2 cellular contexts compared by ENCODE assay signal in the genomic region with DNA sequence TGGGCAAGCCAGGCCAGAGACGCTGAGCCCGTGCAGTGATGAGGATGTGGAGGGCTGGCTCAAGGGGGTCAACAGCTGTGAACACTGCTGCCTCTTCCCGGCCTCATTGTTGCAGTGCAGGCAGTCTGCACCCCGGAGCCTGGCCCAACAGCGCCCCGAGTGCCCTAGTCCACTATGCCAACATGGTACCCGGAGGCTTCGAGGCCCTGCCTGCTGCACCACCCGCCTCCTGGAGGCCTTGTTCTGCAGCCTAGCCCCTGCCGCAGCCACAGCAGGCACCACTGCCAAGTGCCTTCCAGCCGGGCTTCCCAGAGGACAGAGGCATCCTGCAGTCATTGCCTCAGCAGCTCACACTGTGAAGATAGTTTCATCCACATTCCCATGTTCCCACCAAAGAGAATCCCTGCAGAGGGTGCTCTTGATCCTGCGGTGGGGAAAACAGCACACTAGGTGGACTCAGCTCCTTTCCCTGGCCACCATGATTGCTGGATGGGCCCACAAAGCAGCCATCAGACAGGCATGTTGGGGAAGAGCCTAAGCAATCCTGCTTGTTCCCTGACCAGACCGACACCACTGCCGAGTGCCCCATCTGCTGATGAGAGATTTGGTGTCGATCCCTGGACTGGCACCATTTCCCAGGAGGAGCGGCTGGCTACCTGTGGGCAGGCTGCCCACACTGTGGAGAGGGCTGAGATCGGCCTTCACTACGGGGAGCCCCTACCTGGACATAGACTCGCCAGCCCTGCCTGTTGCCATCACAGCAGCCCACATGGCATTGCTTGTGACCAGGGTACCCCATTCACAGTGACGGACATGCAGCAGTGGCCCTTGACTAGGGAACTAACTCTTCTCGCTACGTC.
A peak's percentile ranks its signal among the peaks of the same experiment; 100 is the strongest.
TF ChIP-seq lines count a peak whose summit lies in the region.

No MANE protein-coding gene starts in this region.

TF ChIP-seq in HepG2, 621 proteins besides CTCF, POLR2A, EP300 and RAD21 (continued from another document and continues in another):
- no peak for TF ChIP-seq HOXD1 (CRISPR knock-in tag; IDR thresholded peaks at IDR 0.05)
- TF ChIP-seq, protein P1, sequence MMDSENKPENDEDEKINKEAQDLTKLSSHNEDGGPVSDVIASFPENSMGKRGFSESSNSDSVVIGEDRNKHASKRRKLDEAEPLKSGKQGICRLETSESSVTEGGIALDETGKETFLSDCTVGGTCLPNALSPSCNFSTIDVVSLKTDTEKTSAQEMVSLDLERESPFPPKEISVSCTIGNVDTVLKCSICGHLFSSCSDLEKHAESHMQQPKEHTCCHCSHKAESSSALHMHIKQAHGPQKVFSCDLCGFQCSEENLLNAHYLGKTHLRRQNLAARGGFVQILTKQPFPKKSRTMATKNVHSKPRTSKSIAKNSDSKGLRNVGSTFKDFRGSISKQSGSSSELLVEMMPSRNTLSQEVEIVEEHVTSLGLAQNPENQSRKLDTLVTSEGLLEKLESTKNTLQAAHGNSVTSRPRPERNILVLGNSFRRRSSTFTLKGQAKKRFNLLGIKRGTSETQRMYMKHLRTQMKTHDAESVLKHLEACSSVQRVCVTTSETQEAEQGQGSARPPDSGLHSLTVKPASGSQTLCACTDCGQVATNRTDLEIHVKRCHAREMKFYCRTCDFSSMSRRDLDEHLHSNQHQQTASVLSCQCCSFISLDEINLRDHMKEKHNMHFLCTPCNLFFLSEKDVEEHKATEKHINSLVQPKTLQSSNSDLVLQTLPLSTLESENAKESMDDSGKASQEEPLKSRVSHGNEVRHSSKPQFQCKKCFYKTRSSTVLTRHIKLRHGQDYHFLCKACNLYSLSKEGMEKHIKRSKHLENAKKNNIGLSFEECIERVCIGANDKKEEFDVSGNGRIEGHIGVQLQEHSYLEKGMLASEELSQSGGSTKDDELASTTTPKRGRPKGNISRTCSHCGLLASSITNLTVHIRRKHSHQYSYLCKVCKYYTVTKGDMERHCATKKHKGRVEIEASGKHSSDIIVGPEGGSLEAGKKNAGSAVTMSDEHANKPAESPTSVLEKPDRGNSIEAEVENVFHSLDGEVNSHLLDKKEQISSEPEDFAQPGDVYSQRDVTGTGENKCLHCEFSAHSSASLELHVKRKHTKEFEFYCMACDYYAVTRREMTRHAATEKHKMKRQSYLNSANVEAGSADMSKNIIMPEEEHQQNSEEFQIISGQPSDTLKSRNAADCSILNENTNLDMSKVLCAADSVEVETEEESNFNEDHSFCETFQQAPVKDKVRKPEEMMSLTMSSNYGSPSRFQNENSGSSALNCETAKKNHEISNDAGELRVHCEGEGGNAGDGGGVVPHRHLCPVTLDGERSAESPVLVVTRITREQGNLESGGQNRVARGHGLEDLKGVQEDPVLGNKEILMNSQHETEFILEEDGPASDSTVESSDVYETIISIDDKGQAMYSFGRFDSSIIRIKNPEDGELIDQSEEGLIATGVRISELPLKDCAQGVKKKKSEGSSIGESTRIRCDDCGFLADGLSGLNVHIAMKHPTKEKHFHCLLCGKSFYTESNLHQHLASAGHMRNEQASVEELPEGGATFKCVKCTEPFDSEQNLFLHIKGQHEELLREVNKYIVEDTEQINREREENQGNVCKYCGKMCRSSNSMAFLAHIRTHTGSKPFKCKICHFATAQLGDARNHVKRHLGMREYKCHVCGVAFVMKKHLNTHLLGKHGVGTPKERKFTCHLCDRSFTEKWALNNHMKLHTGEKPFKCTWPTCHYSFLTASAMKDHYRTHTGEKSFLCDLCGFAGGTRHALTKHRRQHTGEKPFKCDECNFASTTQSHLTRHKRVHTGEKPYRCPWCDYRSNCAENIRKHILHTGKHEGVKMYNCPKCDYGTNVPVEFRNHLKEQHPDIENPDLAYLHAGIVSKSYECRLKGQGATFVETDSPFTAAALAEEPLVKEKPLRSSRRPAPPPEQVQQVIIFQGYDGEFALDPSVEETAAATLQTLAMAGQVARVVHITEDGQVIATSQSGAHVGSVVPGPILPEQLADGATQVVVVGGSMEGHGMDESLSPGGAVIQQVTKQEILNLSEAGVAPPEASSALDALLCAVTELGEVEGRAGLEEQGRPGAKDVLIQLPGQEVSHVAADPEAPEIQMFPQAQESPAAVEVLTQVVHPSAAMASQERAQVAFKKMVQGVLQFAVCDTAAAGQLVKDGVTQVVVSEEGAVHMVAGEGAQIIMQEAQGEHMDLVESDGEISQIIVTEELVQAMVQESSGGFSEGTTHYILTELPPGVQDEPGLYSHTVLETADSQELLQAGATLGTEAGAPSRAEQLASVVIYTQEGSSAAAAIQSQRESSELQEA (CRISPR knock-in tag; IDR thresholded peaks at IDR 0.05; ENCODE audit: not compliant biosample characterization), result no peak
- TF ChIP-seq, protein P2, sequence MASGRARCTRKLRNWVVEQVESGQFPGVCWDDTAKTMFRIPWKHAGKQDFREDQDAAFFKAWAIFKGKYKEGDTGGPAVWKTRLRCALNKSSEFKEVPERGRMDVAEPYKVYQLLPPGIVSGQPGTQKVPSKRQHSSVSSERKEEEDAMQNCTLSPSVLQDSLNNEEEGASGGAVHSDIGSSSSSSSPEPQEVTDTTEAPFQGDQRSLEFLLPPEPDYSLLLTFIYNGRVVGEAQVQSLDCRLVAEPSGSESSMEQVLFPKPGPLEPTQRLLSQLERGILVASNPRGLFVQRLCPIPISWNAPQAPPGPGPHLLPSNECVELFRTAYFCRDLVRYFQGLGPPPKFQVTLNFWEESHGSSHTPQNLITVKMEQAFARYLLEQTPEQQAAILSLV (CRISPR knock-in tag; IDR thresholded peaks at IDR 0.05; ENCODE audit: borderline replicate concordance), result no peak
- TF ChIP-seq, protein P3, sequence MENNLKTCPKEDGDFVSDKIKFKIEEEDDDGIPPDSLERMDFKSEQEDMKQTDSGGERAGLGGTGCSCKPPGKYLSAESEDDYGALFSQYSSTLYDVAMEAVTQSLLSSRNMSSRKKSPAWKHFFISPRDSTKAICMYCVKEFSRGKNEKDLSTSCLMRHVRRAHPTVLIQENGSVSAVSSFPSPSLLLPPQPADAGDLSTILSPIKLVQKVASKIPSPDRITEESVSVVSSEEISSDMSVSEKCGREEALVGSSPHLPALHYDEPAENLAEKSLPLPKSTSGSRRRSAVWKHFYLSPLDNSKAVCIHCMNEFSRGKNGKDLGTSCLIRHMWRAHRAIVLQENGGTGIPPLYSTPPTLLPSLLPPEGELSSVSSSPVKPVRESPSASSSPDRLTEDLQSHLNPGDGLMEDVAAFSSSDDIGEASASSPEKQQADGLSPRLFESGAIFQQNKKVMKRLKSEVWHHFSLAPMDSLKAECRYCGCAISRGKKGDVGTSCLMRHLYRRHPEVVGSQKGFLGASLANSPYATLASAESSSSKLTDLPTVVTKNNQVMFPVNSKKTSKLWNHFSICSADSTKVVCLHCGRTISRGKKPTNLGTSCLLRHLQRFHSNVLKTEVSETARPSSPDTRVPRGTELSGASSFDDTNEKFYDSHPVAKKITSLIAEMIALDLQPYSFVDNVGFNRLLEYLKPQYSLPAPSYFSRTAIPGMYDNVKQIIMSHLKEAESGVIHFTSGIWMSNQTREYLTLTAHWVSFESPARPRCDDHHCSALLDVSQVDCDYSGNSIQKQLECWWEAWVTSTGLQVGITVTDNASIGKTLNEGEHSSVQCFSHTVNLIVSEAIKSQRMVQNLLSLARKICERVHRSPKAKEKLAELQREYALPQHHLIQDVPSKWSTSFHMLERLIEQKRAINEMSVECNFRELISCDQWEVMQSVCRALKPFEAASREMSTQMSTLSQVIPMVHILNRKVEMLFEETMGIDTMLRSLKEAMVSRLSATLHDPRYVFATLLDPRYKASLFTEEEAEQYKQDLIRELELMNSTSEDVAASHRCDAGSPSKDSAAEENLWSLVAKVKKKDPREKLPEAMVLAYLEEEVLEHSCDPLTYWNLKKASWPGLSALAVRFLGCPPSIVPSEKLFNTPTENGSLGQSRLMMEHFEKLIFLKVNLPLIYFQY (CRISPR knock-in tag; IDR thresholded peaks at IDR 0.05; ENCODE audit: borderline replicate concordance), result no peak

TF ChIP-seq in WTC11, 78 proteins besides CTCF, POLR2A, EP300 and RAD21 (continued from another document and continues in another):
- TF ChIP-seq, protein P4, sequence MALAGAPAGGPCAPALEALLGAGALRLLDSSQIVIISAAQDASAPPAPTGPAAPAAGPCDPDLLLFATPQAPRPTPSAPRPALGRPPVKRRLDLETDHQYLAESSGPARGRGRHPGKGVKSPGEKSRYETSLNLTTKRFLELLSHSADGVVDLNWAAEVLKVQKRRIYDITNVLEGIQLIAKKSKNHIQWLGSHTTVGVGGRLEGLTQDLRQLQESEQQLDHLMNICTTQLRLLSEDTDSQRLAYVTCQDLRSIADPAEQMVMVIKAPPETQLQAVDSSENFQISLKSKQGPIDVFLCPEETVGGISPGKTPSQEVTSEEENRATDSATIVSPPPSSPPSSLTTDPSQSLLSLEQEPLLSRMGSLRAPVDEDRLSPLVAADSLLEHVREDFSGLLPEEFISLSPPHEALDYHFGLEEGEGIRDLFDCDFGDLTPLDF (CRISPR knock-in tag; IDR thresholded peaks at IDR 0.05), result no peak
- no peak for TF ChIP-seq CREB1 (CRISPR knock-in tag; IDR thresholded peaks at IDR 0.05)
- TF ChIP-seq ZNF423 (CRISPR knock-in tag; IDR thresholded peaks at IDR 0.05), result peak; percentile 39
- TF ChIP-seq, protein P5, sequence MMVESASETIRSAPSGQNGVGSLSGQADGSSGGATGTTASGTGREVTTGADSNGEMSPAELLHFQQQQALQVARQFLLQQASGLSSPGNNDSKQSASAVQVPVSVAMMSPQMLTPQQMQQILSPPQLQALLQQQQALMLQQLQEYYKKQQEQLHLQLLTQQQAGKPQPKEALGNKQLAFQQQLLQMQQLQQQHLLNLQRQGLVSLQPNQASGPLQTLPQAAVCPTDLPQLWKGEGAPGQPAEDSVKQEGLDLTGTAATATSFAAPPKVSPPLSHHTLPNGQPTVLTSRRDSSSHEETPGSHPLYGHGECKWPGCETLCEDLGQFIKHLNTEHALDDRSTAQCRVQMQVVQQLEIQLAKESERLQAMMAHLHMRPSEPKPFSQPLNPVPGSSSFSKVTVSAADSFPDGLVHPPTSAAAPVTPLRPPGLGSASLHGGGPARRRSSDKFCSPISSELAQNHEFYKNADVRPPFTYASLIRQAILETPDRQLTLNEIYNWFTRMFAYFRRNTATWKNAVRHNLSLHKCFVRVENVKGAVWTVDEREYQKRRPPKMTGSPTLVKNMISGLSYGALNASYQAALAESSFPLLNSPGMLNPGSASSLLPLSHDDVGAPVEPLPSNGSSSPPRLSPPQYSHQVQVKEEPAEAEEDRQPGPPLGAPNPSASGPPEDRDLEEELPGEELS (CRISPR knock-in tag; IDR thresholded peaks at IDR 0.05), result no peak
- TF ChIP-seq, protein P6, sequence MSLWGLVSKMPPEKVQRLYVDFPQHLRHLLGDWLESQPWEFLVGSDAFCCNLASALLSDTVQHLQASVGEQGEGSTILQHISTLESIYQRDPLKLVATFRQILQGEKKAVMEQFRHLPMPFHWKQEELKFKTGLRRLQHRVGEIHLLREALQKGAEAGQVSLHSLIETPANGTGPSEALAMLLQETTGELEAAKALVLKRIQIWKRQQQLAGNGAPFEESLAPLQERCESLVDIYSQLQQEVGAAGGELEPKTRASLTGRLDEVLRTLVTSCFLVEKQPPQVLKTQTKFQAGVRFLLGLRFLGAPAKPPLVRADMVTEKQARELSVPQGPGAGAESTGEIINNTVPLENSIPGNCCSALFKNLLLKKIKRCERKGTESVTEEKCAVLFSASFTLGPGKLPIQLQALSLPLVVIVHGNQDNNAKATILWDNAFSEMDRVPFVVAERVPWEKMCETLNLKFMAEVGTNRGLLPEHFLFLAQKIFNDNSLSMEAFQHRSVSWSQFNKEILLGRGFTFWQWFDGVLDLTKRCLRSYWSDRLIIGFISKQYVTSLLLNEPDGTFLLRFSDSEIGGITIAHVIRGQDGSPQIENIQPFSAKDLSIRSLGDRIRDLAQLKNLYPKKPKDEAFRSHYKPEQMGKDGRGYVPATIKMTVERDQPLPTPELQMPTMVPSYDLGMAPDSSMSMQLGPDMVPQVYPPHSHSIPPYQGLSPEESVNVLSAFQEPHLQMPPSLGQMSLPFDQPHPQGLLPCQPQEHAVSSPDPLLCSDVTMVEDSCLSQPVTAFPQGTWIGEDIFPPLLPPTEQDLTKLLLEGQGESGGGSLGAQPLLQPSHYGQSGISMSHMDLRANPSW (CRISPR knock-in tag; conservative IDR thresholded peaks at IDR 0.05; ENCODE audit: low read depth), result no peak
- TF ChIP-seq NFE2L1 (CRISPR knock-in tag; IDR thresholded peaks at IDR 0.05), result peak; percentile 14; the same call in 1 of the 2 replicates
- TF ChIP-seq, protein P7, sequence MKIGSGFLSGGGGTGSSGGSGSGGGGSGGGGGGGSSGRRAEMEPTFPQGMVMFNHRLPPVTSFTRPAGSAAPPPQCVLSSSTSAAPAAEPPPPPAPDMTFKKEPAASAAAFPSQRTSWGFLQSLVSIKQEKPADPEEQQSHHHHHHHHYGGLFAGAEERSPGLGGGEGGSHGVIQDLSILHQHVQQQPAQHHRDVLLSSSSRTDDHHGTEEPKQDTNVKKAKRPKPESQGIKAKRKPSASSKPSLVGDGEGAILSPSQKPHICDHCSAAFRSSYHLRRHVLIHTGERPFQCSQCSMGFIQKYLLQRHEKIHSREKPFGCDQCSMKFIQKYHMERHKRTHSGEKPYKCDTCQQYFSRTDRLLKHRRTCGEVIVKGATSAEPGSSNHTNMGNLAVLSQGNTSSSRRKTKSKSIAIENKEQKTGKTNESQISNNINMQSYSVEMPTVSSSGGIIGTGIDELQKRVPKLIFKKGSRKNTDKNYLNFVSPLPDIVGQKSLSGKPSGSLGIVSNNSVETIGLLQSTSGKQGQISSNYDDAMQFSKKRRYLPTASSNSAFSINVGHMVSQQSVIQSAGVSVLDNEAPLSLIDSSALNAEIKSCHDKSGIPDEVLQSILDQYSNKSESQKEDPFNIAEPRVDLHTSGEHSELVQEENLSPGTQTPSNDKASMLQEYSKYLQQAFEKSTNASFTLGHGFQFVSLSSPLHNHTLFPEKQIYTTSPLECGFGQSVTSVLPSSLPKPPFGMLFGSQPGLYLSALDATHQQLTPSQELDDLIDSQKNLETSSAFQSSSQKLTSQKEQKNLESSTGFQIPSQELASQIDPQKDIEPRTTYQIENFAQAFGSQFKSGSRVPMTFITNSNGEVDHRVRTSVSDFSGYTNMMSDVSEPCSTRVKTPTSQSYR (CRISPR knock-in tag; IDR thresholded peaks at IDR 0.05), result no peak
- TF ChIP-seq, protein P8, sequence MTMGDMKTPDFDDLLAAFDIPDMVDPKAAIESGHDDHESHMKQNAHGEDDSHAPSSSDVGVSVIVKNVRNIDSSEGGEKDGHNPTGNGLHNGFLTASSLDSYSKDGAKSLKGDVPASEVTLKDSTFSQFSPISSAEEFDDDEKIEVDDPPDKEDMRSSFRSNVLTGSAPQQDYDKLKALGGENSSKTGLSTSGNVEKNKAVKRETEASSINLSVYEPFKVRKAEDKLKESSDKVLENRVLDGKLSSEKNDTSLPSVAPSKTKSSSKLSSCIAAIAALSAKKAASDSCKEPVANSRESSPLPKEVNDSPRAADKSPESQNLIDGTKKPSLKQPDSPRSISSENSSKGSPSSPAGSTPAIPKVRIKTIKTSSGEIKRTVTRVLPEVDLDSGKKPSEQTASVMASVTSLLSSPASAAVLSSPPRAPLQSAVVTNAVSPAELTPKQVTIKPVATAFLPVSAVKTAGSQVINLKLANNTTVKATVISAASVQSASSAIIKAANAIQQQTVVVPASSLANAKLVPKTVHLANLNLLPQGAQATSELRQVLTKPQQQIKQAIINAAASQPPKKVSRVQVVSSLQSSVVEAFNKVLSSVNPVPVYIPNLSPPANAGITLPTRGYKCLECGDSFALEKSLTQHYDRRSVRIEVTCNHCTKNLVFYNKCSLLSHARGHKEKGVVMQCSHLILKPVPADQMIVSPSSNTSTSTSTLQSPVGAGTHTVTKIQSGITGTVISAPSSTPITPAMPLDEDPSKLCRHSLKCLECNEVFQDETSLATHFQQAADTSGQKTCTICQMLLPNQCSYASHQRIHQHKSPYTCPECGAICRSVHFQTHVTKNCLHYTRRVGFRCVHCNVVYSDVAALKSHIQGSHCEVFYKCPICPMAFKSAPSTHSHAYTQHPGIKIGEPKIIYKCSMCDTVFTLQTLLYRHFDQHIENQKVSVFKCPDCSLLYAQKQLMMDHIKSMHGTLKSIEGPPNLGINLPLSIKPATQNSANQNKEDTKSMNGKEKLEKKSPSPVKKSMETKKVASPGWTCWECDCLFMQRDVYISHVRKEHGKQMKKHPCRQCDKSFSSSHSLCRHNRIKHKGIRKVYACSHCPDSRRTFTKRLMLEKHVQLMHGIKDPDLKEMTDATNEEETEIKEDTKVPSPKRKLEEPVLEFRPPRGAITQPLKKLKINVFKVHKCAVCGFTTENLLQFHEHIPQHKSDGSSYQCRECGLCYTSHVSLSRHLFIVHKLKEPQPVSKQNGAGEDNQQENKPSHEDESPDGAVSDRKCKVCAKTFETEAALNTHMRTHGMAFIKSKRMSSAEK (CRISPR knock-in tag; IDR thresholded peaks at IDR 0.05; ENCODE audit: borderline replicate concordance), result no peak
- TF ChIP-seq NR2C2 (CRISPR knock-in tag; IDR thresholded peaks at IDR 0.05), result no peak
- TF ChIP-seq KAT7 (CRISPR knock-in tag; IDR thresholded peaks at IDR 0.05; ENCODE audit: borderline replicate concordance), result no peak
